Comparison of ENCODE assay signal across 16 cellular contexts in the genomic region with DNA sequence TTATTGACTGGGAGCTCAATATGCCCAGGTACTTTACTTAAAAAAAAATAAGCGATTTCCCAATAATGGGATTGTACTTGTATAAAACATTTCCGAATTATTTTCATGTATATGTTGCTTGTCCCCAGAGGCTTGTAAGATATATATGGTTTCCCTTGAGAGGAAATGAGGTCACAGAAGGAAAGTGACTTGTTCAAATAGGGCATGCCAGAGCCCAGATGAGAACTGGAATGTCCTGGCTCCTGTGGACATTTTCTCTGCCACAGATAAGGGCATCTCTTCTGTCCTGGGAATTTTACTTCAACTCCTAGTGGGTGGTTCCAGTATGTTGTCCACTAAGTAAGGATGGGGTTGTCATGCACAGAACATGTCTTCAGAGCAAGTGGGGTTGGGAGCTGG.
"Had no signal": no experiment of that assay in that cellular context is flagged by ENCODE, and none has a peak within 500 bp of the region (broad histone marks: within the 10 kb centered on the region; RNA-seq: fewer than 3 reads in every experiment).

No MANE protein-coding gene starts in this region.

- H3K4me3 Mint-ChIP-seq: central memory CD8-positive, alpha-beta T cell; dendritic cell treated with granulocyte-macrophage colony-stimulating factor and Interleukin-4, amounts not matched to agents 40 ng/mL and 50 ng/mL, for 4 days; naive B cell had no signal

- H3K4me1 Mint-ChIP-seq: central memory CD8-positive, alpha-beta T cell had no signal

- H3K4me3 ChIP-seq: lung, tibial artery had no signal

- DNase-seq: hippocampal formation; left colon; left ventricle myocardium superior; mesenchymal stem cell; naive B cell; posterior cingulate gyrus; small intestine; stimulated activated CD4-positive, alpha-beta T cell treated with anti-CD3 and anti-CD28 coated beads, Interleukin-12 subunit alpha, Interleukin-12 subunit beta, amount 100 ng/mL, for 4 hours; stimulated activated naive CD4-positive, alpha-beta T cell treated with Interleukin-2 at 50 U/mL for 16 hours; tibial artery had no signal

- ATAC-seq: foreskin keratinocyte, left colon, left ventricle myocardium superior had no signal

- H3K9me3 Mint-ChIP-seq: central memory CD8-positive, alpha-beta T cell; dendritic cell treated with granulocyte-macrophage colony-stimulating factor and Interleukin-4, amounts not matched to agents 40 ng/mL and 50 ng/mL, for 4 days; nephron had no signal

- H3K27ac Mint-ChIP-seq: dendritic cell treated with granulocyte-macrophage colony-stimulating factor and Interleukin-4, amounts not matched to agents 40 ng/mL and 50 ng/mL, for 4 days; naive B cell had no signal

- H3K36me3 Mint-ChIP-seq: naive B cell had no signal

- H3K9me3 ChIP-seq: neutrophil, tibial artery had no signal

- H3K27ac ChIP-seq: foreskin keratinocyte, neutrophil, tibial artery had no signal

- H3K36me3 ChIP-seq: neutrophil, tibial artery had no signal

- H3K27me3 ChIP-seq: foreskin keratinocyte, neutrophil, tibial artery had no signal

- H3K4me1 ChIP-seq: foreskin keratinocyte had no signal

- H3K27me3 Mint-ChIP-seq: central memory CD8-positive, alpha-beta T cell; dendritic cell treated with granulocyte-macrophage colony-stimulating factor and Interleukin-4, amounts not matched to agents 40 ng/mL and 50 ng/mL, for 4 days; naive B cell had no signal
